2 cellular contexts compared by ENCODE assay signal in genomic region chr1:152071123-152071522, GRCh38.
TF ChIP-seq lines count a peak whose summit lies in the region.

No MANE protein-coding gene starts in this region.

TF ChIP-seq in HepG2, 621 proteins besides CTCF, POLR2A, EP300 and RAD21:
- TF ChIP-seq CBX5 (CRISPR knock-in tag; IDR thresholded peaks at IDR 0.05; ENCODE audit: borderline replicate concordance) = no peak
- TF ChIP-seq FOXM1 (CRISPR knock-in tag; IDR thresholded peaks at IDR 0.05) = no peak
- TF ChIP-seq CREB1 (IDR thresholded peaks at IDR 0.05) = peak; percentile 83
- TF ChIP-seq CREB1 (CRISPR knock-in tag; IDR thresholded peaks at IDR 0.05) = no peak
- no peak for TF ChIP-seq ZNF709 (CRISPR knock-in tag; IDR thresholded peaks at IDR 0.05)
- no peak for TF ChIP-seq ZNF570 (CRISPR knock-in tag; IDR thresholded peaks at IDR 0.05; ENCODE audit: borderline replicate concordance)

TF ChIP-seq in SK-N-SH, 30 proteins besides CTCF, POLR2A, EP300 and RAD21:
- TF ChIP-seq GATA2 (CRISPR knock-in tag; IDR thresholded peaks at IDR 0.05) (no peak), TCF12 (IDR thresholded peaks at IDR 0.05) (no peak), REST (IDR thresholded peaks at IDR 0.05; ENCODE audit: low read depth, low read length) (no peak), RCOR1 (IDR thresholded peaks at IDR 0.05; ENCODE audit: low read length) (no peak), SIN3A (IDR thresholded peaks at IDR 0.05; ENCODE audit: borderline replicate concordance, low read depth, low read length) (no peak), YY1 (IDR thresholded peaks at IDR 0.05; ENCODE audit: low read depth) (no peak)
- TF ChIP-seq, protein P1, sequence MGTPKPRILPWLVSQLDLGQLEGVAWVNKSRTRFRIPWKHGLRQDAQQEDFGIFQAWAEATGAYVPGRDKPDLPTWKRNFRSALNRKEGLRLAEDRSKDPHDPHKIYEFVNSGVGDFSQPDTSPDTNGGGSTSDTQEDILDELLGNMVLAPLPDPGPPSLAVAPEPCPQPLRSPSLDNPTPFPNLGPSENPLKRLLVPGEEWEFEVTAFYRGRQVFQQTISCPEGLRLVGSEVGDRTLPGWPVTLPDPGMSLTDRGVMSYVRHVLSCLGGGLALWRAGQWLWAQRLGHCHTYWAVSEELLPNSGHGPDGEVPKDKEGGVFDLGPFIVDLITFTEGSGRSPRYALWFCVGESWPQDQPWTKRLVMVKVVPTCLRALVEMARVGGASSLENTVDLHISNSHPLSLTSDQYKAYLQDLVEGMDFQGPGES (IDR thresholded peaks at IDR 0.05; ENCODE audit: low read depth, low read length) = no peak
TF ChIP-seq in SK-N-SH: peak in this region for 0.
